11 cellular contexts compared by ENCODE assay signal in genomic region chr17:2057130-2057713, GRCh38. TPM values are rescaled to one million over a fixed set of nuclear protein-coding genes. Genes with fewer than 3 reads are reported as not detected.
DNase-seq lines count a peak whose midpoint lies in the region; ATAC-seq, FAIRE-seq and TF ChIP-seq lines count a peak whose summit lies in the region.
"Had no signal": no experiment of that assay in that cellular context is flagged by ENCODE, and none has a peak within 500 bp of the region (broad histone marks: within the 10 kb centered on the region; RNA-seq: fewer than 3 reads in every experiment).

No MANE protein-coding gene starts in this region.

- no peak for TF ChIP-seq POLR2A in right lobe of liver (IDR thresholded peaks at IDR 0.05)
- TF ChIP-seq POLR2A in HepG2 (IDR thresholded peaks at IDR 0.05; ENCODE audit: insufficient read depth in 1 of 2, low read depth in 2 of 2, low read length in 2 of 2) = no peak

- H2AFZ ChIP-seq in HepG2 (ENCODE audit: low read length) (no peak overlapping the region), osteoblast (ENCODE audit: low read length) (no peak overlapping the region)

- no peak for FAIRE-seq in HepG2 (lab: Jason Lieb, UNC)

- H3K4me3 ChIP-seq in right lobe of liver = peak overlapping the region in 2 of 3 donors; percentile 14 to 59
- H3K4me3 ChIP-seq in HepG2 (replicated peaks in 1 of 3; ENCODE audit: insufficient read depth in 1 of 3, low read depth in 2 of 3, low read length in 3 of 3) = no peak overlapping the region
- peak overlapping the region; percentile 15 to 53 for H3K4me3 ChIP-seq in esophagus (ENCODE audit: low read depth in 1 of 2, low read length in 2 of 2)
- no peak overlapping the region for H3K4me3 ChIP-seq in osteoblast (ENCODE audit: insufficient read depth, low read length)

- TF ChIP-seq CTCF in right lobe of liver (IDR thresholded peaks at IDR 0.05) = peak in 1 of 4 donors; percentile 26
- TF ChIP-seq CTCF in HepG2 (CRISPR knock-in tag; IDR thresholded peaks at IDR 0.05) = no peak
- TF ChIP-seq CTCF in osteoblast (IDR thresholded peaks at IDR 0.05; ENCODE audit: extremely low read depth, low read depth, low read length) = no peak

- DNase-seq in right lobe of liver (no peak), HepG2 (ENCODE audit: low spot score) (no peak), osteoblast (ENCODE audit: insufficient read length, low spot score, missing footprints) (peak; percentile 87), DMS153 treated with DMSO at 0.1 percent for 48 hours (lab: John Stamatoyannopoulos, UW; ENCODE audit: unreplicated experiment) (no peak), GDM1 (lab: John Stamatoyannopoulos, UW) (no peak)
- DNase-seq: amniotic stem cell, NCI-H446, SIG-M5 had no signal

- H3K27me3 ChIP-seq in right lobe of liver = peaks cover 0 to 19% of the 10 kb centered on the region in 2 donors
- H3K27me3 ChIP-seq in HepG2 (ENCODE audit: control insufficient read depth in 1 of 2, insufficient read depth in 2 of 2, low read length in 2 of 2) = peaks cover 0 to 12% of the 10 kb centered on the region in 2 experiments; a peak in 3 of 5 replicates
- H3K27me3 ChIP-seq in esophagus (ENCODE audit: control insufficient read depth in 1 of 2, insufficient read depth in 2 of 2, low read length in 2 of 2) = no peaks in the 10 kb centered on the region
- no peaks in the 10 kb centered on the region for H3K27me3 ChIP-seq in osteoblast (ENCODE audit: insufficient read depth, low read length)

- H3K36me3 ChIP-seq in right lobe of liver = no peaks in the 10 kb centered on the region
- H3K36me3 ChIP-seq in HepG2 (replicated peaks in 1 of 2; ENCODE audit: control insufficient read depth in 1 of 2, insufficient read depth in 2 of 2, low read length in 2 of 2) = peaks cover 0 to 2% of the 10 kb centered on the region in 2 experiments; a peak in 2 of 5 replicates
- peaks cover 5 to 13% of the 10 kb centered on the region in 2 donors for H3K36me3 ChIP-seq in esophagus (ENCODE audit: control insufficient read depth in 2 of 2, insufficient read depth in 2 of 2, low read length in 1 of 2)
- peaks cover 37% of the 10 kb centered on the region for H3K36me3 ChIP-seq in osteoblast (ENCODE audit: insufficient read depth, low read length)

- H4K20me1 ChIP-seq in HepG2 (ENCODE audit: insufficient read depth, low read length) = peaks cover 14% of the 10 kb centered on the region; the same call in 1 of the 2 replicates
- no peaks in the 10 kb centered on the region for H4K20me1 ChIP-seq in osteoblast (ENCODE audit: insufficient read depth, low read length)

- TF ChIP-seq RAD21 in HepG2 (CRISPR knock-in tag; IDR thresholded peaks at IDR 0.05) = no peak

- BruUV-seq in HepG2 (replicated peaks; lab: Mats Ljungman, UMichigan) = no TSS peak

- H3K4me1 ChIP-seq in right lobe of liver (peaks cover 0 to 33% (median 5%) of the 10 kb centered on the region in 4 donors), HepG2 (ENCODE audit: insufficient read depth, low read length) (peaks cover 14% of the 10 kb centered on the region), esophagus (ENCODE audit: control insufficient read depth in 2 of 2, insufficient read depth in 2 of 2, low read length in 1 of 2) (peaks cover 6 to 30% of the 10 kb centered on the region in 2 donors), osteoblast (ENCODE audit: insufficient read depth, low read length) (peaks cover 11% of the 10 kb centered on the region)

- H3K79me2 ChIP-seq in HepG2 (ENCODE audit: insufficient read depth, low read length) (no peaks in the 10 kb centered on the region), osteoblast (ENCODE audit: insufficient read depth, low read length) (peaks cover 25% of the 10 kb centered on the region)

- intact Hi-C loops in right lobe of liver (cut with DNase I) = loop anchor here (5.0 to 10.0 kb wide), 2 partner anchors 185 to 188 kb away; no protein-coding TSS in a partner anchor
- intact Hi-C loops in HepG2 (cut with micrococcal nuclease; ENCODE audit: unreplicated experiment) = no loop called here

- 45% methylated on average over 12 of the region's 81 CpGs for WGBS in right lobe of liver (ENCODE audit: insufficient coverage, low coverage, low lambda C conversion rate, missing lambda C conversion rate)
- 98% methylated on average over 56 of the region's 81 CpGs for WGBS in HepG2 (ENCODE audit: low lambda C conversion rate)
- 8 to 24% methylated on average over 46 to 81 of the region's 81 CpGs for WGBS in esophagus, 2 donors

- H3K9me3 ChIP-seq in right lobe of liver (no peaks in the 10 kb centered on the region), HepG2 (ENCODE audit: low read length) (no peaks in the 10 kb centered on the region), esophagus (ENCODE audit: control insufficient read depth in 2 of 2, insufficient read depth in 1 of 2, low read depth in 1 of 2, low read length in 1 of 2) (no peaks in the 10 kb centered on the region), osteoblast (ENCODE audit: low read depth, low read length) (no peaks in the 10 kb centered on the region)

- ATAC-seq in right lobe of liver (no peak), HepG2 (no peak), HG03196 (IDR thresholded peaks at IDR 0.05; ENCODE audit: unreplicated experiment) (no peak), GM19467 (IDR thresholded peaks at IDR 0.05; ENCODE audit: unreplicated experiment) (no peak)

- no peak overlapping the region for H3K9ac ChIP-seq in HepG2 (ENCODE audit: insufficient read depth, low read depth, low read length)

- no peak overlapping the region for H3K4me2 ChIP-seq in HepG2 (ENCODE audit: low read depth, low read length)
- H3K4me2 ChIP-seq in osteoblast (ENCODE audit: insufficient read depth, low read length) = no peak overlapping the region

- H3K27ac ChIP-seq in right lobe of liver (peak overlapping the region in 2 of 3 donors; percentile 71 to 84), HepG2 (ENCODE audit: extremely low read length, insufficient read depth, low read length) (no peak overlapping the region), esophagus (ENCODE audit: low read depth in 2 of 2, low read length in 1 of 2) (peak overlapping the region; percentile 57 to 69), osteoblast (ENCODE audit: low read depth, low read length) (no peak overlapping the region)

- POLR2A ChIA-PET in HepG2 (lab: Yijun Ruan, JAX) = no interaction called here

- CTCF ChIA-PET in HepG2 (lab: Yijun Ruan, JAX; ENCODE audit: low intra/inter-chr PET ratio, low total read pairs) = no interaction called here

- in situ Hi-C loops in HepG2 (cut with HindIII; ENCODE audit: extremely low pct_ligation_motif_present, low pct_unique_long_range_greater_than_20kb) = no loop called here

- TF ChIP-seq EP300 in HepG2 (IDR thresholded peaks at IDR 0.05; ENCODE audit: low read depth in 2 of 2, low read length in 2 of 2) = no peak
- no peak for TF ChIP-seq EP300 in HepG2 (CRISPR knock-in tag; IDR thresholded peaks at IDR 0.05; ENCODE audit: borderline replicate concordance)

RNA-seq across cellular contexts. Expression of gene HIC1, which starts 2.3 kb away (rescaled TPM):
- total RNA-seq in right lobe of liver (10 to 100 TPM in 2 of 6 experiments, 1 to 10 TPM in 4; 4.7 to 14.8 (median 6.1) TPM), HepG2 (2016; rRNA removed; fragmentation: Illumina TruSeq; extraction: Trizol) (0.31 TPM in 1 of 2 replicates, not detected in the other), osteoblast (18.5 and 19.7 TPM in 2 replicates)
- total RNA-seq in HepG2 (2016; cell fraction: cytosol; rRNA removed; fragmentation: Illumina TruSeq; extraction: Trizol; ENCODE audit: low read depth) = not detected in 2 replicates
- 0.12 and 0.26 TPM in 2 replicates for total RNA-seq in HepG2 (2016; cell fraction: insoluble cytoplasmic fraction; rRNA removed; fragmentation: Illumina TruSeq; extraction: Trizol)
- 0.06 and 0.07 TPM in 2 replicates for total RNA-seq in HepG2 (2016; cell fraction: membrane; rRNA removed; fragmentation: Illumina TruSeq; extraction: Trizol)
- not detected in 2 replicates for total RNA-seq in HepG2 (2016; cell fraction: nucleus; rRNA removed; fragmentation: Illumina TruSeq; extraction: Trizol)
- polyA plus RNA-seq in HepG2 (2011; rRNA removed) (0.04 and 0.10 TPM in 2 replicates), esophagus (1 to 10 TPM; 1.4 to 1.6 TPM)
- polyA plus RNA-seq in HepG2 (2011; cell fraction: cytosol; rRNA removed) = 0.09 and 0.12 TPM in 2 replicates
- polyA plus RNA-seq in HepG2 (2011; cell fraction: nucleus; rRNA removed) = 1.1 and 1.2 TPM in 2 replicates
- 0.23 and 0.39 TPM in 2 replicates for polyA plus RNA-seq in HepG2 (2012)
- not detected in 2 replicates for polyA plus RNA-seq in HepG2 (2016; cell fraction: cytosol; fragmentation: Illumina TruSeq; extraction: Trizol; ENCODE audit: low read depth)
- polyA plus RNA-seq in HepG2 (2016; cell fraction: insoluble cytoplasmic fraction; fragmentation: Illumina TruSeq; extraction: Trizol; ENCODE audit: low read depth) = 0.08 TPM in 1 of 2 replicates, not detected in the other
- polyA plus RNA-seq in HepG2 (2016; cell fraction: membrane; fragmentation: Illumina TruSeq; extraction: Trizol; ENCODE audit: low read depth) = 0.06 and 0.09 TPM in 2 replicates
- 0.84 TPM in 1 of 2 replicates, not detected in the other for polyA plus RNA-seq in HepG2 (2016; cell fraction: nucleus; fragmentation: Illumina TruSeq; extraction: Trizol; ENCODE audit: insufficient read depth, low read depth)
- 0.12 and 0.56 TPM in 2 replicates for polyA minus RNA-seq in HepG2 (2011; rRNA and poly(A)+ RNA removed; ENCODE audit: low replicate concordance)
- not detected in 2 replicates for polyA minus RNA-seq in HepG2 (2011; cell fraction: cytosol; rRNA and poly(A)+ RNA removed)
- polyA minus RNA-seq in HepG2 (2011; cell fraction: nucleus; rRNA and poly(A)+ RNA removed) = 0.12 and 0.13 TPM in 2 replicates

RNA-seq across cellular contexts. Expression of gene OVCA2, which starts 15.4 kb away (rescaled TPM):
- total RNA-seq in right lobe of liver (10 to 100 TPM; 10.3 to 36.2 (median 14.8) TPM), HepG2 (2016; rRNA removed; fragmentation: Illumina TruSeq; extraction: Trizol) (28.2 and 28.5 TPM in 2 replicates), osteoblast (59.0 and 61.3 TPM in 2 replicates)
- 14.6 and 20.0 TPM in 2 replicates for total RNA-seq in HepG2 (2016; cell fraction: cytosol; rRNA removed; fragmentation: Illumina TruSeq; extraction: Trizol; ENCODE audit: low read depth)
- 30.5 and 31.5 TPM in 2 replicates for total RNA-seq in HepG2 (2016; cell fraction: insoluble cytoplasmic fraction; rRNA removed; fragmentation: Illumina TruSeq; extraction: Trizol)
- 29.3 and 32.1 TPM in 2 replicates for total RNA-seq in HepG2 (2016; cell fraction: membrane; rRNA removed; fragmentation: Illumina TruSeq; extraction: Trizol)
- total RNA-seq in HepG2 (2016; cell fraction: nucleus; rRNA removed; fragmentation: Illumina TruSeq; extraction: Trizol) = 13.5 and 15.0 TPM in 2 replicates
- polyA plus RNA-seq in HepG2 (2011; rRNA removed) (23.7 and 30.7 TPM in 2 replicates), esophagus (10 to 100 TPM; 38.4 to 55.6 TPM)
- polyA plus RNA-seq in HepG2 (2011; cell fraction: cytosol; rRNA removed) = 28.7 and 32.0 TPM in 2 replicates
- polyA plus RNA-seq in HepG2 (2011; cell fraction: nucleus; rRNA removed) = 12.2 and 17.3 TPM in 2 replicates
- 7.1 and 10.8 TPM in 2 replicates for polyA plus RNA-seq in HepG2 (2012)
- polyA plus RNA-seq in HepG2 (2016; cell fraction: cytosol; fragmentation: Illumina TruSeq; extraction: Trizol; ENCODE audit: low read depth) = 21.4 and 25.7 TPM in 2 replicates
- polyA plus RNA-seq in HepG2 (2016; cell fraction: insoluble cytoplasmic fraction; fragmentation: Illumina TruSeq; extraction: Trizol; ENCODE audit: low read depth) = 30.2 and 32.2 TPM in 2 replicates
- polyA plus RNA-seq in HepG2 (2016; cell fraction: membrane; fragmentation: Illumina TruSeq; extraction: Trizol; ENCODE audit: low read depth) = 25.8 and 29.0 TPM in 2 replicates
- polyA plus RNA-seq in HepG2 (2016; cell fraction: nucleus; fragmentation: Illumina TruSeq; extraction: Trizol; ENCODE audit: insufficient read depth, low read depth) = 19.9 and 28.4 TPM in 2 replicates
- polyA minus RNA-seq in HepG2 (2011; rRNA and poly(A)+ RNA removed; ENCODE audit: low replicate concordance) = 18.1 and 38.8 TPM in 2 replicates
- polyA minus RNA-seq in HepG2 (2011; cell fraction: cytosol; rRNA and poly(A)+ RNA removed) = 2.6 and 5.9 TPM in 2 replicates
- polyA minus RNA-seq in HepG2 (2011; cell fraction: nucleus; rRNA and poly(A)+ RNA removed) = 1.7 TPM in 1 of 2 replicates, not detected in the other

RNA-seq across cellular contexts. Expression of gene DPH1, which starts 27.3 kb away (rescaled TPM):
- total RNA-seq in right lobe of liver = 10 to 100 TPM; 20.0 to 41.1 (median 25.4) TPM
- 14.5 and 25.3 TPM in 2 replicates for total RNA-seq in HepG2 (2016; rRNA removed; fragmentation: Illumina TruSeq; extraction: Trizol)
- 12.1 and 14.2 TPM in 2 replicates for total RNA-seq in HepG2 (2016; cell fraction: cytosol; rRNA removed; fragmentation: Illumina TruSeq; extraction: Trizol; ENCODE audit: low read depth)
- total RNA-seq in HepG2 (2016; cell fraction: insoluble cytoplasmic fraction; rRNA removed; fragmentation: Illumina TruSeq; extraction: Trizol) = 12.8 and 22.5 TPM in 2 replicates
- total RNA-seq in HepG2 (2016; cell fraction: membrane; rRNA removed; fragmentation: Illumina TruSeq; extraction: Trizol) = 10.3 and 14.0 TPM in 2 replicates
- total RNA-seq in HepG2 (2016; cell fraction: nucleus; rRNA removed; fragmentation: Illumina TruSeq; extraction: Trizol) = 16.5 and 22.6 TPM in 2 replicates
- polyA plus RNA-seq in HepG2 (2011; rRNA removed) = 42.8 and 49.5 TPM in 2 replicates
- 18.9 and 24.7 TPM in 2 replicates for polyA plus RNA-seq in HepG2 (2011; cell fraction: cytosol; rRNA removed)
- 184 and 197 TPM in 2 replicates for polyA plus RNA-seq in HepG2 (2011; cell fraction: nucleus; rRNA removed)
- polyA plus RNA-seq in HepG2 (2012) = 22.1 and 23.1 TPM in 2 replicates
- polyA plus RNA-seq in HepG2 (2016; cell fraction: cytosol; fragmentation: Illumina TruSeq; extraction: Trizol; ENCODE audit: low read depth) = 2.9 and 3.9 TPM in 2 replicates
- 12.2 and 15.0 TPM in 2 replicates for polyA plus RNA-seq in HepG2 (2016; cell fraction: insoluble cytoplasmic fraction; fragmentation: Illumina TruSeq; extraction: Trizol; ENCODE audit: low read depth)
- polyA plus RNA-seq in HepG2 (2016; cell fraction: membrane; fragmentation: Illumina TruSeq; extraction: Trizol; ENCODE audit: low read depth) = 3.9 and 4.7 TPM in 2 replicates
- 54.3 and 66.6 TPM in 2 replicates for polyA plus RNA-seq in HepG2 (2016; cell fraction: nucleus; fragmentation: Illumina TruSeq; extraction: Trizol; ENCODE audit: insufficient read depth, low read depth)
- 82.1 and 106 TPM in 2 replicates for polyA minus RNA-seq in HepG2 (2011; rRNA and poly(A)+ RNA removed; ENCODE audit: low replicate concordance)
- 15.1 and 19.0 TPM in 2 replicates for polyA minus RNA-seq in HepG2 (2011; cell fraction: cytosol; rRNA and poly(A)+ RNA removed)
- polyA minus RNA-seq in HepG2 (2011; cell fraction: nucleus; rRNA and poly(A)+ RNA removed) = 33.1 and 46.4 TPM in 2 replicates
- polyA plus RNA-seq in esophagus = 10 to 100 TPM; 18.8 to 21.0 TPM
- total RNA-seq in osteoblast = 52.7 and 63.7 TPM in 2 replicates

RNA-seq across cellular contexts. Expression of gene RTN4RL1, which starts 32.1 kb away (rescaled TPM):
- total RNA-seq in right lobe of liver (1 to 10 TPM in 5 of 6 experiments, under 1 TPM in 1; 0.54 to 2.6 (median 1.4) TPM), HepG2 (2016; rRNA removed; fragmentation: Illumina TruSeq; extraction: Trizol) (not detected in 2 replicates), osteoblast (1.1 and 1.5 TPM in 2 replicates)
- total RNA-seq in HepG2 (2016; cell fraction: cytosol; rRNA removed; fragmentation: Illumina TruSeq; extraction: Trizol; ENCODE audit: low read depth) = not detected in 2 replicates
- total RNA-seq in HepG2 (2016; cell fraction: insoluble cytoplasmic fraction; rRNA removed; fragmentation: Illumina TruSeq; extraction: Trizol) = not detected in 2 replicates
- not detected in 2 replicates for total RNA-seq in HepG2 (2016; cell fraction: membrane; rRNA removed; fragmentation: Illumina TruSeq; extraction: Trizol)
- total RNA-seq in HepG2 (2016; cell fraction: nucleus; rRNA removed; fragmentation: Illumina TruSeq; extraction: Trizol) = not detected in 2 replicates
- polyA plus RNA-seq in HepG2 (2011; rRNA removed) (0.01 TPM in 1 of 2 replicates, not detected in the other), esophagus (1 to 10 TPM in 1 of 2 donors, under 1 TPM in 1; 0.89 to 2.0 TPM)
- not detected in 2 replicates for polyA plus RNA-seq in HepG2 (2011; cell fraction: cytosol; rRNA removed)
- not detected in 2 replicates for polyA plus RNA-seq in HepG2 (2011; cell fraction: nucleus; rRNA removed)
- not detected in 2 replicates for polyA plus RNA-seq in HepG2 (2012)
- not detected in 2 replicates for polyA plus RNA-seq in HepG2 (2016; cell fraction: cytosol; fragmentation: Illumina TruSeq; extraction: Trizol; ENCODE audit: low read depth)
- not detected in 2 replicates for polyA plus RNA-seq in HepG2 (2016; cell fraction: insoluble cytoplasmic fraction; fragmentation: Illumina TruSeq; extraction: Trizol; ENCODE audit: low read depth)
- 0.05 TPM in 1 of 2 replicates, not detected in the other for polyA plus RNA-seq in HepG2 (2016; cell fraction: membrane; fragmentation: Illumina TruSeq; extraction: Trizol; ENCODE audit: low read depth)
- not detected in 2 replicates for polyA plus RNA-seq in HepG2 (2016; cell fraction: nucleus; fragmentation: Illumina TruSeq; extraction: Trizol; ENCODE audit: insufficient read depth, low read depth)
- 0.08 TPM in 1 of 2 replicates, not detected in the other for polyA minus RNA-seq in HepG2 (2011; rRNA and poly(A)+ RNA removed; ENCODE audit: low replicate concordance)
- polyA minus RNA-seq in HepG2 (2011; cell fraction: cytosol; rRNA and poly(A)+ RNA removed) = not detected in 2 replicates
- not detected in 2 replicates for polyA minus RNA-seq in HepG2 (2011; cell fraction: nucleus; rRNA and poly(A)+ RNA removed)

Comparison
In these comparisons a context has a peak if more than half of its experiments do, and no peak if none do; other contexts are left out.
1. H3K27ac ChIP-seq: peak in right lobe of liver (2 of 3) and esophagus (2 of 2); none in HepG2 (single experiment) and osteoblast (single experiment).
2. H3K4me3 ChIP-seq: peak in right lobe of liver (2 of 3) and esophagus (2 of 2); none in HepG2 (0 of 3) and osteoblast (single experiment).